Comparison of ENCODE assay signal across 20 cellular contexts in genomic region chr13:61795580-61795979, GRCh38.
"Had no signal": no experiment of that assay in that cellular context is flagged by ENCODE, and none has a peak within 500 bp of the region (broad histone marks: within the 10 kb centered on the region; RNA-seq: fewer than 3 reads in every experiment).

No MANE protein-coding gene starts in this region.

- ATAC-seq: activated CD8-positive, alpha-beta memory T cell treated with anti-CD3 and anti-CD28 coated beads, Interleukin-2, amount 10 ng/mL, durations not matched to agents 7 days and 5 days had no signal

- H3K4me3 ChIP-seq: coronary artery, hepatocyte, lung, skin epidermis, suprapubic skin, transverse colon, uterus had no signal

- H3K27me3 ChIP-seq: hepatocyte, suprapubic skin, transverse colon, uterus had no signal

- H3K27ac ChIP-seq: coronary artery, hepatocyte, skin epidermis, suprapubic skin, transverse colon, uterus had no signal

- DNase-seq: activated CD4-positive, alpha-beta memory T cell treated with anti-CD3 and anti-CD28 coated beads, Interleukin-2, amount 10 ng/mL, durations not matched to agents 7 days and 5 days; activated CD4-positive, alpha-beta T cell treated with anti-CD3 and anti-CD28 coated beads for 48 hours; activated CD4-positive, CD25-positive, alpha-beta regulatory T cell; activated CD8-positive, alpha-beta memory T cell treated with anti-CD3 and anti-CD28 coated beads, Interleukin-2, amount 10 ng/mL, durations not matched to agents 7 days and 5 days; erythroblast; midbrain; nucleus accumbens; posterior cingulate gyrus; retina; stimulated activated CD4-positive, alpha-beta T cell treated with anti-CD3 and anti-CD28 coated beads, Interleukin-15, amount 100 ng/mL, for 24 hours; stimulated activated CD4-positive, alpha-beta T cell treated with anti-CD3 and anti-CD28 coated beads, Interleukin-2, amount 100 ng/mL, for 48 hours; T-helper 1 cell; T1000; transverse colon; uterus had no signal

- H3K9me3 ChIP-seq: suprapubic skin, transverse colon, uterus had no signal

- H3K4me1 ChIP-seq: suprapubic skin, transverse colon, uterus had no signal

- H3K36me3 ChIP-seq: suprapubic skin, transverse colon, uterus had no signal
